ENCODE assay signal across 8 cellular contexts in the genomic region with DNA sequence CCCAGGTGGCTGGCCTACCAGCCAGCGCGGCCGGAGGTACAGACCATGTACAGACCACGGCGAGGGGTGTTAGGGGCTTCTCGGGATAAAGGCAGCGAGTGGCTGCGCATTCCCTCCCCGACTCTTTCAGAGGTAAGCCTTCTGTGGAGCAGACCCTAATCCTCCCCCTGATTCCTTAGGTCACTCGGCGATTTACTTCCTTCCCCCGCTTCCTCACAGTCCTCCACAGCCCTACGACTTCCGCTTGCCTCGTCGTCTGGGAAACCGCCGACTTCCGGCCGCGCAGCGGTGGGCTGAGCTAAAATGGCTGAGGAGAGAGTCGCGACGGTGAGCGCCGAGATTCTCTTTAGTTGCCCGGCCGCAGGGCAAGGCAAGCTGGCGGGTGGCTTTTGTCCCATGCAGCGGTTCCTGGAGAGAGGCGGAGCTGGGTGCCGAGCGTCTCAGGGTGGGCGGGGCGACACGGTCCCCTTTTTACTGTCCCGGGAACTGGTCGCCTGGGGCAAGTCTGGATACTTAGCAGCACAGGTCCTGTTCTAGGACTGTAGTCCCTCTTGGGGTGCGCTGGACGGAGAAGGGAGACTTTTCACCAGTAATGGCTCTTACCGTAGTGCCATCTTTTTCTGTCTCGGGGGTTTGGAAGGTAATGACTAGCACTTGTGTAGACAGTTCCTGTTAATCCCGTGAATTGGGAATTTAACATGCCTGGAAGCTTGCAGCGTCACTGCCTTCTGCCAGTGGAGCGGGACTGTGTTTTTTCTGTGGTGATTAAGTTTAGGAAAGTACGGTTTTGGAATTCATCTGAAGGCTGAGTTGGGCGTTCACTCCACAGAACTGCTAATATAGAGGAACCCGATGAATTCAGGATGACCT. TPM values are rescaled to one million over a fixed set of nuclear protein-coding genes. Genes with fewer than 3 reads are reported as not detected.
DNase-seq lines count a peak whose midpoint lies in the region; ATAC-seq and TF ChIP-seq lines count a peak whose summit lies in the region.

A gene with protein sequence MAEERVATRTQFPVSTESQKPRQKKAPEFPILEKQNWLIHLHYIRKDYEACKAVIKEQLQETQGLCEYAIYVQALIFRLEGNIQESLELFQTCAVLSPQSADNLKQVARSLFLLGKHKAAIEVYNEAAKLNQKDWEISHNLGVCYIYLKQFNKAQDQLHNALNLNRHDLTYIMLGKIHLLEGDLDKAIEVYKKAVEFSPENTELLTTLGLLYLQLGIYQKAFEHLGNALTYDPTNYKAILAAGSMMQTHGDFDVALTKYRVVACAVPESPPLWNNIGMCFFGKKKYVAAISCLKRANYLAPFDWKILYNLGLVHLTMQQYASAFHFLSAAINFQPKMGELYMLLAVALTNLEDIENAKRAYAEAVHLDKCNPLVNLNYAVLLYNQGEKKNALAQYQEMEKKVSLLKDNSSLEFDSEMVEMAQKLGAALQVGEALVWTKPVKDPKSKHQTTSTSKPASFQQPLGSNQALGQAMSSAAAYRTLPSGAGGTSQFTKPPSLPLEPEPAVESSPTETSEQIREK (plus strand): TSS at position 283 of the 870 bp plus-strand sequence. CDS start 21 bp downstream, at position 304.
A gene with protein sequence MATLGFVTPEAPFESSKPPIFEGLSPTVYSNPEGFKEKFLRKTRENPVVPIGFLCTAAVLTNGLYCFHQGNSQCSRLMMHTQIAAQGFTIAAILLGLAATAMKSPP (minus strand): TSS at position 258 of the 870 bp plus-strand sequence. CDS start 9,808 bp downstream, outside the sequence.

- CTCF ChIA-PET in activated CD4-positive, alpha-beta memory T cell treated with anti-CD3 and anti-CD28 coated beads, Interleukin-2, amount 10 ng/mL, durations not matched to agents 7 days and 5 days (lab: Charles Lee), result interaction anchor here (0.5 to 1.9 kb wide), 8 partner anchors 13 to 459 kb away, joined by 3 to 6 read pairs (median 4); no protein-coding TSS in a partner anchor

- no peaks in the 10 kb centered on the region for H3K36me3 Mint-ChIP-seq in activated CD4-positive, alpha-beta memory T cell treated with anti-CD3 and anti-CD28 coated beads, Interleukin-2, amount 10 ng/mL, durations not matched to agents 7 days and 5 days (ENCODE audit: low read depth)
- H3K36me3 Mint-ChIP-seq in endodermal cell (ENCODE audit: low read depth), result no peaks in the 10 kb centered on the region

- peaks cover 17% of the 10 kb centered on the region for H3K4me1 Mint-ChIP-seq in activated CD4-positive, alpha-beta memory T cell treated with anti-CD3 and anti-CD28 coated beads, Interleukin-2, amount 10 ng/mL, durations not matched to agents 7 days and 5 days
- H3K4me1 Mint-ChIP-seq in endodermal cell, result peaks cover 6% of the 10 kb centered on the region

- H3K9ac ChIP-seq in endodermal cell (ENCODE audit: extremely low read depth, low read length, poor library complexity, severe bottlenecking), result peak within 1 kb of the TSS; percentile 97

- 0 to 1% methylated on average over 29 to 49 of the region's 49 CpGs for WGBS in endodermal cell (ENCODE audit: insufficient coverage in 1 of 2, insufficient read length in 1 of 2), 2 experiments

- peak; percentile 98 for ATAC-seq in GM19463 (IDR thresholded peaks at IDR 0.05; ENCODE audit: unreplicated experiment)

- TF ChIP-seq CTCF in BE2C (IDR thresholded peaks at IDR 0.05; ENCODE audit: low read depth, low read length) (no peak), HL-60 (IDR thresholded peaks at IDR 0.05; ENCODE audit: insufficient read depth, low read length) (no peak), endodermal cell (conservative IDR thresholded peaks at IDR 0.05) (no peak)

- H3K4me1 ChIP-seq in BE2C (no peaks in the 10 kb centered on the region), endodermal cell (ENCODE audit: control insufficient read depth, insufficient read depth, low read length) (no peaks in the 10 kb centered on the region)

- no peaks in the 10 kb centered on the region for H3K36me3 ChIP-seq in BE2C
- H3K36me3 ChIP-seq in endodermal cell (ENCODE audit: control insufficient read depth, insufficient read depth, low read length), result no peaks in the 10 kb centered on the region

- no peaks in the 10 kb centered on the region for H3K27me3 Mint-ChIP-seq in activated CD4-positive, alpha-beta memory T cell treated with anti-CD3 and anti-CD28 coated beads, Interleukin-2, amount 10 ng/mL, durations not matched to agents 7 days and 5 days
- no peaks in the 10 kb centered on the region for H3K27me3 Mint-ChIP-seq in endodermal cell (ENCODE audit: insufficient read depth)

- H3K27ac ChIP-seq in HL-60 (replicated peaks), result peak within 1 kb of the TSS; percentile 88
- H3K27ac ChIP-seq in endodermal cell (ENCODE audit: low read depth, low read length), result peak within 1 kb of the TSS; percentile 93

- H3K9me3 Mint-ChIP-seq in activated CD4-positive, alpha-beta memory T cell treated with anti-CD3 and anti-CD28 coated beads, Interleukin-2, amount 10 ng/mL, durations not matched to agents 7 days and 5 days, result no peaks in the 10 kb centered on the region
- no peaks in the 10 kb centered on the region for H3K9me3 Mint-ChIP-seq in endodermal cell

- peak within 1 kb of the TSS; percentile 85 for H3K27ac Mint-ChIP-seq in activated CD4-positive, alpha-beta memory T cell treated with anti-CD3 and anti-CD28 coated beads, Interleukin-2, amount 10 ng/mL, durations not matched to agents 7 days and 5 days
- peak within 1 kb of the TSS; percentile 99 for H3K27ac Mint-ChIP-seq in endodermal cell

- POLR2A ChIA-PET in activated CD4-positive, alpha-beta memory T cell treated with anti-CD3 and anti-CD28 coated beads, Interleukin-2, amount 10 ng/mL, durations not matched to agents 7 days and 5 days (lab: Charles Lee), result interaction anchor here (0.6 to 1.5 kb wide), 9 partner anchors 8 to 456 kb away, joined by 3 to 5 read pairs (median 3); a partner anchor contains a TSS

- H3K4me3 ChIP-seq in BE2C (ENCODE audit: low read depth, low read length), result peak within 1 kb of the TSS; percentile 86
- peak within 1 kb of the TSS; percentile 85 for H3K4me3 ChIP-seq in HL-60 (replicated peaks; ENCODE audit: insufficient read depth, low read length)
- peak within 1 kb of the TSS; percentile 96 for H3K4me3 ChIP-seq in endodermal cell (ENCODE audit: low read length)

- peak; percentile 89 for DNase-seq in BE2C
- DNase-seq in HL-60 (ENCODE audit: low read depth in 1 of 2, low spot score in 1 of 2), result peak; percentile 84 to 93
- DNase-seq in activated CD4-positive, alpha-beta memory T cell treated with anti-CD3 and anti-CD28 coated beads, Interleukin-2, amount 10 ng/mL, durations not matched to agents 7 days and 5 days, result peak; percentile 91
- peak; percentile 96 for DNase-seq in endodermal cell
- DNase-seq in middle frontal gyrus (ENCODE audit: extremely low spot score, low spot score), result peak; percentile 77
- peak; percentile 79 for DNase-seq in stimulated activated CD8-positive, alpha-beta memory T cell treated with anti-CD3 and anti-CD28 coated beads, Interleukin-4, amount 100 ng/mL, for 24 hours (ENCODE audit: low read depth)
- DNase-seq in AML-193 (lab: John Stamatoyannopoulos, UW), result no peak

- H3K9me3 ChIP-seq in BE2C, result no peaks in the 10 kb centered on the region
- H3K9me3 ChIP-seq in endodermal cell (ENCODE audit: control insufficient read depth, low read length), result no peaks in the 10 kb centered on the region

- H3K27me3 ChIP-seq in BE2C, result no peaks in the 10 kb centered on the region
- no peaks in the 10 kb centered on the region for H3K27me3 ChIP-seq in HL-60 (ENCODE audit: insufficient read depth, poor library complexity, severe bottlenecking)
- H3K27me3 ChIP-seq in endodermal cell (ENCODE audit: control insufficient read depth, insufficient read depth, low read length, poor library complexity, severe bottlenecking), result no peaks in the 10 kb centered on the region

- peak within 1 kb of the TSS; percentile 88 for H3K4me3 Mint-ChIP-seq in activated CD4-positive, alpha-beta memory T cell treated with anti-CD3 and anti-CD28 coated beads, Interleukin-2, amount 10 ng/mL, durations not matched to agents 7 days and 5 days
- peak within 1 kb of the TSS; percentile 87 for H3K4me3 Mint-ChIP-seq in endodermal cell

RNA-seq across cellular contexts. Expression of the first gene that starts in this region (rescaled TPM):
- 9.1 TPM for polyA plus RNA-seq in BE2C (2012; ENCODE audit: insufficient read depth, insufficient read length, low read depth)
- 10 to 100 TPM; 14.5 to 16.2 TPM for total RNA-seq in activated CD4-positive, alpha-beta memory T cell treated with anti-CD3 and anti-CD28 coated beads, Interleukin-2, amount 10 ng/mL, durations not matched to agents 7 days and 5 days
- 10 to 100 TPM; 36.4 to 41.7 TPM for total RNA-seq in endodermal cell
- polyA plus RNA-seq in endodermal cell (2013, experiment 1 of 2), result 42.9 TPM
- 40.5 TPM for polyA plus RNA-seq in endodermal cell (2013, experiment 2 of 2)

RNA-seq across cellular contexts. Expression of the second gene that starts in this region (rescaled TPM):
- not detected for polyA plus RNA-seq in BE2C (2012; ENCODE audit: insufficient read depth, insufficient read length, low read depth)
- total RNA-seq in activated CD4-positive, alpha-beta memory T cell treated with anti-CD3 and anti-CD28 coated beads, Interleukin-2, amount 10 ng/mL, durations not matched to agents 7 days and 5 days, result under 1 TPM in 1 of 2 experiments, not detected in 1; 0.20 TPM
- not detected for total RNA-seq in endodermal cell
- not detected for polyA plus RNA-seq in endodermal cell (2013, experiment 1 of 2)
- not detected for polyA plus RNA-seq in endodermal cell (2013, experiment 2 of 2)

Comparison
In these comparisons a context has a peak if more than half of its experiments do, and no peak if none do; other contexts are left out.
1. DNase-seq: peak in BE2C (single experiment), HL-60 (2 of 2), activated CD4-positive, alpha-beta memory T cell treated with anti-CD3 and anti-CD28 coated beads, Interleukin-2, amount 10 ng/mL, durations not matched to agents 7 days and 5 days (single experiment), endodermal cell (single experiment), middle frontal gyrus (single experiment) and stimulated activated CD8-positive, alpha-beta memory T cell treated with anti-CD3 and anti-CD28 coated beads, Interleukin-4, amount 100 ng/mL, for 24 hours (single experiment); none in AML-193 (0 of 2).
2. Peak in every context shown above with its lines, with median percentiles within 50 percentile points of each other: H3K4me3 ChIP-seq.